ENCODE assay signal across 28 cellular contexts in the genomic region with DNA sequence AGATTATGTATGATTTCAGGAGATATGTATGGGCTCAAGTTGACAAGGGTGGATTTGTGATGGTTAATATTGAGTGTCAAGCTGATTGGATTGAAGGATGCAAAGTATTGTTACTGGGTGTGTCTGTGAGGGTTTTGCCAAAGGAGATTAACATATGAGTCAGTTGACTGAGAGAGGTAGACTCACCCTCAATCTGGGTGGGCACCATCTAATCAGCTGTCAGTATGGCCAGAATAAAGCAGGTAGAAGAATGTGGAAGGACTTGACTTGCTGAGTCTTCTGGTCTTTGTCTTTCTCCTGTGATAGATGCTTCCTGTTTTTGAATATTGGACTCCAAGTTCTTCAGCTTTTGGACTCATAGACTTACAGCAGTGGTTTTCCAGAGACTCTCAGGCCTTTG.
"Had no signal": no experiment of that assay in that cellular context is flagged by ENCODE, and none has a peak within 500 bp of the region (broad histone marks: within the 10 kb centered on the region; RNA-seq: fewer than 3 reads in every experiment).

No MANE protein-coding gene starts in this region.

- H3K79me2 ChIP-seq: parathyroid adenoma had no signal

- H2AFZ ChIP-seq: neural progenitor cell, parathyroid adenoma had no signal

- H3K9ac ChIP-seq: neural progenitor cell, parathyroid adenoma had no signal

- H3K27ac Mint-ChIP-seq: natural killer cell; nephron; neural progenitor cell; progenitor cell of endocrine pancreas; stimulated activated effector memory CD8-positive, alpha-beta T cell treated with anti-CD3 and anti-CD28 coated beads, Interleukin-12 subunit alpha, Interleukin-12 subunit beta, amount 100 ng/mL, for 72 hours; stimulated activated naive CD8-positive, alpha-beta T cell treated with anti-CD3 and anti-CD28 coated beads, Interleukin-15, amount 100 ng/mL, for 72 hours had no signal

- H3K4me1 ChIP-seq: neural progenitor cell, parathyroid adenoma, psoas muscle, right lobe of liver, sigmoid colon, suprapubic skin, testis, tibial artery, transverse colon, upper lobe of left lung, vagina had no signal

- H3K27me3 Mint-ChIP-seq: progenitor cell of endocrine pancreas; stimulated activated naive CD8-positive, alpha-beta T cell treated with anti-CD3 and anti-CD28 coated beads, Interleukin-15, amount 100 ng/mL, for 72 hours had no signal

- H3K4me2 ChIP-seq: neural progenitor cell had no signal

- H3K36me3 ChIP-seq: neural progenitor cell, ovary, right lobe of liver, sigmoid colon, suprapubic skin, transverse colon, upper lobe of left lung, vagina had no signal

- H3K27me3 ChIP-seq: neural progenitor cell, ovary, right lobe of liver, sigmoid colon, suprapubic skin, testis, tibial artery, transverse colon, upper lobe of left lung, vagina had no signal

- ATAC-seq: natural killer cell; psoas muscle; right cardiac atrium; right lobe of liver; stimulated activated effector memory CD8-positive, alpha-beta T cell treated with anti-CD3 and anti-CD28 coated beads, Interleukin-12 subunit alpha, Interleukin-12 subunit beta, amount 100 ng/mL, for 72 hours; stimulated activated naive CD8-positive, alpha-beta T cell treated with anti-CD3 and anti-CD28 coated beads, Interleukin-15, amount 100 ng/mL, for 72 hours; stimulated activated naive CD8-positive, alpha-beta T cell treated with anti-CD3 and anti-CD28 coated beads, Interleukin-15, Interleukin-2, amounts not matched to agents 100 U/mL and 50 U/mL, for 24 hours had no signal

- DNase-seq: natural killer cell; occipital lobe; ovary; posterior cingulate gyrus; psoas muscle; right cardiac atrium; right lobe of liver; sigmoid colon; small intestine; stimulated activated CD4-positive, alpha-beta T cell treated with anti-CD3 and anti-CD28 coated beads, Interleukin-15, amount 100 ng/mL, for 24 hours; stimulated activated CD4-positive, alpha-beta T cell treated with anti-CD3 and anti-CD28 coated beads, Interleukin-2, amount 100 ng/mL, for 24 hours; stimulated activated CD4-positive, alpha-beta T cell treated with anti-CD3 and anti-CD28 coated beads, Interleukin-2, amount 100 ng/mL, for 48 hours; stimulated activated CD4-positive, alpha-beta T cell treated with anti-CD3 and anti-CD28 coated beads, Interleukin-4, amount 100 ng/mL, for 24 hours; stimulated activated naive CD4-positive, alpha-beta T cell; stimulated activated naive CD8-positive, alpha-beta T cell treated with anti-CD3 and anti-CD28 coated beads, Interleukin-15, amount 100 ng/mL, for 72 hours; stimulated activated naive CD8-positive, alpha-beta T cell treated with anti-CD3 and anti-CD28 coated beads, Interleukin-15, Interleukin-2, amounts not matched to agents 100 U/mL and 50 U/mL, for 24 hours; substantia nigra; testis; tibial artery; transverse colon; upper lobe of left lung had no signal

- H3K4me3 Mint-ChIP-seq: natural killer cell; nephron; neural progenitor cell; stimulated activated effector memory CD8-positive, alpha-beta T cell treated with anti-CD3 and anti-CD28 coated beads, Interleukin-12 subunit alpha, Interleukin-12 subunit beta, amount 100 ng/mL, for 72 hours; stimulated activated naive CD8-positive, alpha-beta T cell treated with anti-CD3 and anti-CD28 coated beads, Interleukin-15, amount 100 ng/mL, for 72 hours had no signal

- H3K4me1 Mint-ChIP-seq: natural killer cell; nephron; neural progenitor cell; stimulated activated effector memory CD8-positive, alpha-beta T cell treated with anti-CD3 and anti-CD28 coated beads, Interleukin-12 subunit alpha, Interleukin-12 subunit beta, amount 100 ng/mL, for 72 hours; stimulated activated naive CD8-positive, alpha-beta T cell treated with anti-CD3 and anti-CD28 coated beads, Interleukin-15, amount 100 ng/mL, for 72 hours had no signal

- H3K4me3 ChIP-seq: neural progenitor cell, ovary, psoas muscle, right lobe of liver, sigmoid colon, suprapubic skin, testis, tibial artery, transverse colon, upper lobe of left lung, vagina had no signal

- H3K9me3 ChIP-seq: ovary, psoas muscle, right lobe of liver, suprapubic skin, testis, tibial artery, vagina had no signal

- H3K36me3 Mint-ChIP-seq: natural killer cell; stimulated activated effector memory CD8-positive, alpha-beta T cell treated with anti-CD3 and anti-CD28 coated beads, Interleukin-12 subunit alpha, Interleukin-12 subunit beta, amount 100 ng/mL, for 72 hours had no signal

- H3K27ac ChIP-seq: neural progenitor cell, ovary, parathyroid adenoma, psoas muscle, right lobe of liver, sigmoid colon, suprapubic skin, testis, tibial artery, transverse colon, upper lobe of left lung, vagina had no signal
